9 cellular contexts compared by ENCODE assay signal in the genomic region with DNA sequence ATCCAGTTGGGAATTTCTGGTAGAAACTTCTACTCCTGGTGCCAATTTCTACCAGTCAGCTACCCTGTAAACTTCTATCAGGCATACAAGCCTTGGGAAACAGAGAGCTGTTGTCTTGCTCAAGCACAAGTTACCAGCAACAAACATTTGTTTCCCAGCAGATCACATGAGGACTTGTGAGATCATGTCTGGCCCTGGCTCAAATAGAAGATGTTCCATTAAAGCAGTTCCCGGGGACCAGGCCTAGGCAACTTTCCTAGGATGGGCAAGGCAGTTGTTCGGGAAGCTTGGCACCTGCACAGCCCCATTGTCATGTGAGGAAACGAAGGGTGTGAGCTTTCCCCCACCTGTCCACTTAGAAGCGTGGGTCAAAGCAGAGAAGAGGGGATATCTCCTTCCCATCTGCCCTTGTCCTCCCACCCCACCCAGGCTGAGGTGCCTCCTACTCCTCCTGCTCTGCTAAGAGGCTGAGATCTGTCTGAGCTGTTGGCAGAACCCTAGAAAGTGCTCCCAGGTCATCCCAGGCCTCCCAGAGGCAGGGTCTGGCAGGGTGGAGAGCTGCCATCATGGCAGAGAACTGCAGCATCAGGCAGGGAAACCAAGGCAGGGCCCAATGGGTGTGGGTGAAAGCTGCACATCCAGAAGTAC. TPM values are rescaled to one million over a fixed set of nuclear protein-coding genes. Genes with fewer than 3 reads are reported as not detected.
DNase-seq lines count a peak whose midpoint lies in the region; ATAC-seq, FAIRE-seq and TF ChIP-seq lines count a peak whose summit lies in the region.
"Had no signal": no experiment of that assay in that cellular context is flagged by ENCODE, and none has a peak within 500 bp of the region (broad histone marks: within the 10 kb centered on the region; RNA-seq: fewer than 3 reads in every experiment).

No MANE protein-coding gene starts in this region.

- CTCF ChIA-PET in MCF 10A (lab: Yijun Ruan, JAX): interaction anchor here (0.6 to 3.4 kb wide), 20 partner anchors 9 to 364 kb away, joined by 3 to 46 read pairs (median 4); a partner anchor contains a TSS

- peak; percentile 91 for DNase-seq in MCF 10A (ENCODE audit: unreplicated experiment)
- peak; percentile 63 for DNase-seq in kidney
- DNase-seq in stromal cell of bone marrow (ENCODE audit: low read depth): peak; percentile 80

- H3K9me3 Mint-ChIP-seq in MCF 10A (ENCODE audit: unreplicated experiment): no peaks in the 10 kb centered on the region

- peaks cover 8% of the 10 kb centered on the region for H3K36me3 Mint-ChIP-seq in MCF 10A (ENCODE audit: insufficient read depth, unreplicated experiment)

- BruUV-seq in MCF 10A (replicated peaks; lab: Mats Ljungman, UMichigan): no TSS peak

- no peak for FAIRE-seq in kidney (lab: Jason Lieb, UNC)

- peaks cover 26% of the 10 kb centered on the region for H3K4me1 Mint-ChIP-seq in MCF 10A (ENCODE audit: insufficient read depth, unreplicated experiment)

- H3K4me3 ChIP-seq in kidney (ENCODE audit: low read length in 2 of 2): no peak overlapping the region

- peak overlapping the region; percentile 21 for H3K4me3 Mint-ChIP-seq in MCF 10A (ENCODE audit: unreplicated experiment)

- intact Hi-C loops in MCF 10A (cut with micrococcal nuclease) (loop anchor here (1.0 to 5.0 kb wide), 2 partner anchors 26 to 80 kb away; a partner anchor contains a TSS), kidney (cut with DNase I) (no loop called here)

- no peaks in the 10 kb centered on the region for H3K36me3 ChIP-seq in kidney (ENCODE audit: control insufficient read depth in 1 of 2, insufficient read depth in 2 of 2, low read length in 2 of 2)

- TF ChIP-seq CTCF in MCF 10A (IDR thresholded peaks at IDR 0.05; ENCODE audit: unreplicated experiment) (no peak), kidney (IDR thresholded peaks at IDR 0.05; ENCODE audit: borderline replicate concordance, extremely low read depth, insufficient read depth) (no peak)

- H3K27ac Mint-ChIP-seq in MCF 10A (ENCODE audit: low read depth, unreplicated experiment): peak overlapping the region; percentile 97

- POLR2A ChIA-PET in MCF 10A (lab: Yijun Ruan, JAX): interaction anchor here (0.7 to 13.1 kb wide), 22 partner anchors 8 to 365 kb away, joined by 3 to 340 read pairs (median 6); a partner anchor contains a TSS

- H3K9ac ChIP-seq in kidney (ENCODE audit: low read length in 2 of 2): peak overlapping the region in 1 of 2 donors; percentile 27

- H3K27me3 Mint-ChIP-seq in MCF 10A (ENCODE audit: insufficient read depth, unreplicated experiment): no peaks in the 10 kb centered on the region

- H3K9me3 ChIP-seq in kidney (ENCODE audit: control insufficient read depth in 1 of 2, low read length in 2 of 2): no peaks in the 10 kb centered on the region

- no peak for TF ChIP-seq EP300 in Ishikawa (IDR thresholded peaks at IDR 0.05; ENCODE audit: borderline replicate concordance)

- H3K27ac ChIP-seq in kidney (ENCODE audit: low read depth in 2 of 2, low read length in 2 of 2): peak overlapping the region; percentile 85 to 92

- no peak for ATAC-seq in HG03442 (IDR thresholded peaks at IDR 0.05; ENCODE audit: unreplicated experiment)
- no peak for ATAC-seq in HG02870 (IDR thresholded peaks at IDR 0.05; ENCODE audit: unreplicated experiment)
- ATAC-seq in HG02610 (IDR thresholded peaks at IDR 0.05; ENCODE audit: unreplicated experiment): no peak
- ATAC-seq in HG02970 (IDR thresholded peaks at IDR 0.05; ENCODE audit: low FRiP score, unreplicated experiment): no peak

- TF ChIP-seq RAD21 in Ishikawa (IDR thresholded peaks at IDR 0.05; ENCODE audit: low read depth): no peak

- peaks cover 22 to 25% of the 10 kb centered on the region in 2 donors for H3K4me1 ChIP-seq in kidney (ENCODE audit: control insufficient read depth in 1 of 2, insufficient read depth in 1 of 2, low read depth in 1 of 2, low read length in 2 of 2)

TF ChIP-seq in Ishikawa, 13 proteins besides CTCF, POLR2A, EP300 and RAD21:
- TF ChIP-seq, protein P1, sequence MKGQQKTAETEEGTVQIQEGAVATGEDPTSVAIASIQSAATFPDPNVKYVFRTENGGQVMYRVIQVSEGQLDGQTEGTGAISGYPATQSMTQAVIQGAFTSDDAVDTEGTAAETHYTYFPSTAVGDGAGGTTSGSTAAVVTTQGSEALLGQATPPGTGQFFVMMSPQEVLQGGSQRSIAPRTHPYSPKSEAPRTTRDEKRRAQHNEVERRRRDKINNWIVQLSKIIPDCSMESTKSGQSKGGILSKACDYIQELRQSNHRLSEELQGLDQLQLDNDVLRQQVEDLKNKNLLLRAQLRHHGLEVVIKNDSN (IDR thresholded peaks at IDR 0.05): peak; percentile 48; the same call in 1 of the 2 replicates
- no peak for TF ChIP-seq CEBPB (IDR thresholded peaks at IDR 0.05)

RNA-seq across cellular contexts. Expression of a gene that starts 11.2 kb away (rescaled TPM):
- total RNA-seq in MCF 10A (2022) (0.32 and 0.54 TPM in 2 replicates), kidney (46.3 TPM)
- polyA plus RNA-seq in kidney (ENCODE audit: insufficient read depth, low read depth, low replicate concordance): 61.5 TPM
- total RNA-seq: subcutaneous adipose tissue had no signal

RNA-seq across cellular contexts. Expression of a gene that starts 20.5 kb away (rescaled TPM):
- total RNA-seq in MCF 10A (2022): 4.9 and 13.4 TPM in 2 replicates
- 1.4 TPM for total RNA-seq in kidney
- 0.75 TPM for polyA plus RNA-seq in kidney (ENCODE audit: insufficient read depth, low read depth, low replicate concordance)

Comparison
In these comparisons a context has a peak if more than half of its experiments do, and no peak if none do; other contexts are left out.
1. RNA of a gene that starts 11.2 kb away (total RNA-seq): 46.3 TPM in kidney (single experiment); 0.32 to 0.54 TPM in MCF 10A; every median in the first group is over 10 times any median in the second.
2. Peak in every context shown above with its lines, with median percentiles within 50 percentile points of each other: DNase-seq.